ENCODE assay signal across 8 cellular contexts in genomic region chr5:150486402-150487198, GRCh38. TPM values are rescaled to one million over a fixed set of nuclear protein-coding genes. Genes with fewer than 3 reads are reported as not detected.
DNase-seq lines count a peak whose midpoint lies in the region; ATAC-seq and TF ChIP-seq lines count a peak whose summit lies in the region.

No MANE protein-coding gene starts in this region.

- H3K27ac Mint-ChIP-seq in CD4-positive, CD25-positive, alpha-beta regulatory T cell, result peak overlapping the region in 1 of 3 donors; percentile 88
- H3K27ac Mint-ChIP-seq in H9 (peak overlapping the region; percentile 61 to 90 (median 86); a peak in 5 of 7 replicates), glutamatergic neuron (ENCODE audit: unreplicated experiment) (peak overlapping the region; percentile 70)
- peak overlapping the region; percentile 22 for H3K27ac Mint-ChIP-seq in activated naive CD8-positive, alpha-beta T cell

- H3K4me2 ChIP-seq in H9 (ENCODE audit: insufficient read depth, insufficient read length, low read length) (peak overlapping the region; percentile 74), osteoblast (ENCODE audit: insufficient read depth, low read length) (peak overlapping the region; percentile 76)

- no CpG with 5 or more reads among the region's 60 CpGs for WGBS in H9 (ENCODE audit: extremely low coverage, insufficient read length, low lambda C conversion rate)
- 1% methylated on average over 35 to 60 of the region's 60 CpGs for WGBS in aorta, 2 donors

- 0 out of 2 replicates have a peak overlapping the region, but pooled peaks have one; percentile 39 for H3K14ac ChIP-seq in H9 (ENCODE audit: insufficient read depth, low read length)

- peak in 1 of 2 donors; percentile 27 for ATAC-seq in CD4-positive, CD25-positive, alpha-beta regulatory T cell (ENCODE audit: low read depth in 2 of 2)
- peak; percentile 19 for ATAC-seq in aorta (ENCODE audit: low FRiP score)
- no peak for ATAC-seq in GM21390 (IDR thresholded peaks at IDR 0.05; ENCODE audit: unreplicated experiment)

- no peak overlapping the region for H2BK20ac ChIP-seq in H9 (ENCODE audit: low read depth, low read length, poor library complexity, severe bottlenecking)

- H3K36me3 Mint-ChIP-seq in CD4-positive, CD25-positive, alpha-beta regulatory T cell, result no peaks in the 10 kb centered on the region
- peaks cover 0 to 4% (median 0%) of the 10 kb centered on the region in 3 experiments; a peak in 1 of 7 replicates for H3K36me3 Mint-ChIP-seq in H9 (ENCODE audit: insufficient read depth in 1 of 3, low read depth in 3 of 3)
- H3K36me3 Mint-ChIP-seq in activated naive CD8-positive, alpha-beta T cell, result no peaks in the 10 kb centered on the region
- H3K36me3 Mint-ChIP-seq in glutamatergic neuron (ENCODE audit: unreplicated experiment), result no peaks in the 10 kb centered on the region

- peaks cover 8% of the 10 kb centered on the region for H3K27me3 ChIP-seq in CD4-positive, CD25-positive, alpha-beta regulatory T cell (ENCODE audit: control insufficient read depth, insufficient read depth, low read length)
- H3K27me3 ChIP-seq in H9 (ENCODE audit: insufficient read depth, low read length) (no peaks in the 10 kb centered on the region), osteoblast (ENCODE audit: insufficient read depth, low read length) (no peaks in the 10 kb centered on the region), aorta (ENCODE audit: control insufficient read depth in 1 of 2, insufficient read depth in 2 of 2, low read length in 1 of 2) (no peaks in the 10 kb centered on the region)

- no peak overlapping the region for H3K4ac ChIP-seq in H9 (ENCODE audit: low read depth, low read length)

- H3K36me3 ChIP-seq in CD4-positive, CD25-positive, alpha-beta regulatory T cell (ENCODE audit: control insufficient read depth, insufficient read depth, low read length), result no peaks in the 10 kb centered on the region
- H3K36me3 ChIP-seq in osteoblast (ENCODE audit: insufficient read depth, low read length) (peaks cover 22% of the 10 kb centered on the region), aorta (ENCODE audit: control insufficient read depth in 1 of 2, insufficient read depth in 2 of 2, low read length in 1 of 2) (no peaks in the 10 kb centered on the region)

- H3K79me1 ChIP-seq in H9 (ENCODE audit: insufficient read depth, low read depth, low read length, poor library complexity, severe bottlenecking), result peaks cover 5% of the 10 kb centered on the region

- H4K5ac ChIP-seq in H9 (ENCODE audit: insufficient read length, low read depth, low read length), result no peak overlapping the region

- no peak overlapping the region for H3T11ph ChIP-seq in H9 (ENCODE audit: low read length)

- H3K4me1 ChIP-seq in CD4-positive, CD25-positive, alpha-beta regulatory T cell (ENCODE audit: control insufficient read depth, insufficient read depth, low read length, poor library complexity, severe bottlenecking), result peaks cover 11% of the 10 kb centered on the region
- peaks cover 24% of the 10 kb centered on the region for H3K4me1 ChIP-seq in H9 (ENCODE audit: insufficient read depth, low read length)
- peaks cover 43% of the 10 kb centered on the region for H3K4me1 ChIP-seq in osteoblast (ENCODE audit: insufficient read depth, low read length)
- H3K4me1 ChIP-seq in aorta (ENCODE audit: control insufficient read depth in 1 of 2, insufficient read depth in 2 of 2, low read length in 2 of 2), result peaks cover 12 to 20% of the 10 kb centered on the region in 2 donors

- H3K18ac ChIP-seq in H9 (ENCODE audit: insufficient read length, low read depth, low read length), result peak overlapping the region; percentile 27

- DNase-seq in CD4-positive, CD25-positive, alpha-beta regulatory T cell, result peak in 2 of 3 donors; percentile 38 to 55
- DNase-seq in H9 (peak; percentile 89), RPMI7951 (ENCODE audit: low read depth) (peak; percentile 48), glutamatergic neuron (peak; percentile 76), osteoblast (ENCODE audit: insufficient read length, low spot score, missing footprints) (peak; percentile 90), aorta (peak; percentile 70 to 85)

- H4K91ac ChIP-seq in H9 (ENCODE audit: insufficient read length, low read depth, low read length), result no peak overlapping the region

- no peak overlapping the region for H3K56ac ChIP-seq in H9 (ENCODE audit: insufficient read length, low read depth, low read length)

- no peaks in the 10 kb centered on the region for H3K9me3 ChIP-seq in CD4-positive, CD25-positive, alpha-beta regulatory T cell (ENCODE audit: control insufficient read depth in 2 of 2, low read length in 2 of 2)
- no peaks in the 10 kb centered on the region for H3K9me3 ChIP-seq in H9 (ENCODE audit: control insufficient read depth, low read depth, low read length)
- H3K9me3 ChIP-seq in osteoblast (ENCODE audit: low read depth, low read length), result no peaks in the 10 kb centered on the region
- no peaks in the 10 kb centered on the region for H3K9me3 ChIP-seq in aorta (ENCODE audit: control insufficient read depth, low read length)

- H3K4me3 Mint-ChIP-seq in CD4-positive, CD25-positive, alpha-beta regulatory T cell, result peak overlapping the region; percentile 22 to 75 (median 71)
- H3K4me3 Mint-ChIP-seq in H9, result peak overlapping the region; percentile 76 to 82
- peak overlapping the region; percentile 79 for H3K4me3 Mint-ChIP-seq in activated naive CD8-positive, alpha-beta T cell
- peak overlapping the region; percentile 87 for H3K4me3 Mint-ChIP-seq in glutamatergic neuron (ENCODE audit: unreplicated experiment)

- H4K8ac ChIP-seq in H9 (replicated peaks; ENCODE audit: insufficient read length, low read depth, low read length), result no peak overlapping the region

- H3K4me3 ChIP-seq in CD4-positive, CD25-positive, alpha-beta regulatory T cell (ENCODE audit: low read depth, low read length), result no peak overlapping the region
- H3K4me3 ChIP-seq in osteoblast (ENCODE audit: insufficient read depth, low read length) (peak overlapping the region; percentile 96), aorta (ENCODE audit: low read length in 2 of 2) (peak overlapping the region; percentile 70 to 92)

- no peak overlapping the region for H3K23ac ChIP-seq in H9 (ENCODE audit: insufficient read length, low read depth, low read length)

- no peak overlapping the region for H2BK12ac ChIP-seq in H9 (ENCODE audit: insufficient read length, low read depth, low read length)

- peaks cover 0 to 12% (median 6%) of the 10 kb centered on the region in 4 donors for H3K4me1 Mint-ChIP-seq in CD4-positive, CD25-positive, alpha-beta regulatory T cell
- peaks cover 68 to 70% of the 10 kb centered on the region in 2 experiments for H3K4me1 Mint-ChIP-seq in H9
- peaks cover 8% of the 10 kb centered on the region for H3K4me1 Mint-ChIP-seq in activated naive CD8-positive, alpha-beta T cell (ENCODE audit: low read depth)
- peaks cover 51% of the 10 kb centered on the region for H3K4me1 Mint-ChIP-seq in glutamatergic neuron (ENCODE audit: low read depth, unreplicated experiment)

- no peak overlapping the region for H2BK15ac ChIP-seq in H9 (ENCODE audit: low read depth, low read length)

- H2BK5ac ChIP-seq in H9 (ENCODE audit: insufficient read length, low read length), result no peak overlapping the region

- H2AFZ ChIP-seq in H9 (ENCODE audit: low read length) (no peak overlapping the region), osteoblast (ENCODE audit: low read length) (no peak overlapping the region)

- H3K79me2 ChIP-seq in H9 (ENCODE audit: insufficient read depth, low read length) (peaks cover 27% of the 10 kb centered on the region; the same call in 1 of the 2 replicates), osteoblast (ENCODE audit: insufficient read depth, low read length) (peaks cover 65% of the 10 kb centered on the region)

- no peak overlapping the region for H2AK5ac ChIP-seq in H9 (ENCODE audit: insufficient read length, low read length)

- H2BK120ac ChIP-seq in H9 (ENCODE audit: low read depth, low read length, poor library complexity, severe bottlenecking), result no peak overlapping the region

- peaks cover 0 to 7% (median 0%) of the 10 kb centered on the region in 7 donors for H3K9me3 Mint-ChIP-seq in CD4-positive, CD25-positive, alpha-beta regulatory T cell
- H3K9me3 Mint-ChIP-seq in H9 (no peaks in the 10 kb centered on the region), glutamatergic neuron (ENCODE audit: unreplicated experiment) (peaks cover 17% of the 10 kb centered on the region)
- no peaks in the 10 kb centered on the region for H3K9me3 Mint-ChIP-seq in activated naive CD8-positive, alpha-beta T cell (ENCODE audit: low read depth)

- no peak overlapping the region for H3K27ac ChIP-seq in CD4-positive, CD25-positive, alpha-beta regulatory T cell (ENCODE audit: insufficient read depth, low read length, poor library complexity, severe bottlenecking)
- H3K27ac ChIP-seq in H9 (ENCODE audit: insufficient read length, low read depth, low read length) (no peak overlapping the region), osteoblast (ENCODE audit: low read depth, low read length) (peak overlapping the region; percentile 91), aorta (ENCODE audit: low read depth in 1 of 2, low read length in 2 of 2) (peak overlapping the region; percentile 62 to 99)

- H3K23me2 ChIP-seq in H9 (ENCODE audit: insufficient read length, low read depth, low read length, poor library complexity, severe bottlenecking), result no peaks in the 10 kb centered on the region

- peak overlapping the region; percentile 42 for H3K9ac ChIP-seq in H9 (ENCODE audit: extremely low read depth, insufficient read length, low read length)

- intact Hi-C loops in aorta (cut with DNase I), result loop anchor here (5.0 to 10.0 kb wide), 2 partner anchors 36 to 58 kb away; no protein-coding TSS in a partner anchor

- H4K20me1 ChIP-seq in H9 (ENCODE audit: control insufficient read depth, insufficient read depth, insufficient read length) (peaks cover 2% of the 10 kb centered on the region), osteoblast (ENCODE audit: insufficient read depth, low read length) (peaks cover 32% of the 10 kb centered on the region)

- no peak for TF ChIP-seq CTCF in H9 (conservative IDR thresholded peaks at IDR 0.05)
- TF ChIP-seq CTCF in glutamatergic neuron (IDR thresholded peaks at IDR 0.05; ENCODE audit: partially characterized antibody, unreplicated experiment), result no peak
- no peak for TF ChIP-seq CTCF in osteoblast (IDR thresholded peaks at IDR 0.05; ENCODE audit: extremely low read depth, low read depth, low read length)

- H3K27me3 Mint-ChIP-seq in CD4-positive, CD25-positive, alpha-beta regulatory T cell, result peaks cover 66% of the 10 kb centered on the region
- H3K27me3 Mint-ChIP-seq in H9 (ENCODE audit: low read depth), result no peaks in the 10 kb centered on the region
- H3K27me3 Mint-ChIP-seq in activated naive CD8-positive, alpha-beta T cell, result peaks cover 4% of the 10 kb centered on the region
- peaks cover 20% of the 10 kb centered on the region for H3K27me3 Mint-ChIP-seq in glutamatergic neuron (ENCODE audit: unreplicated experiment)

RNA-seq across cellular contexts. Expression of gene NDST1, which starts 21.3 kb away (rescaled TPM):
- 2.4 TPM for total RNA-seq in CD4-positive, CD25-positive, alpha-beta regulatory T cell
- polyA plus RNA-seq in CD4-positive, CD25-positive, alpha-beta regulatory T cell, result not detected
- 59.2 and 65.5 TPM in 2 replicates for total RNA-seq in H9 (2021)
- total RNA-seq in RPMI7951 (2014; rRNA removed; shearing (Covaris generic)), result 18.5 and 21.3 TPM in 2 replicates
- 160 TPM for total RNA-seq in glutamatergic neuron (ENCODE audit: unreplicated experiment)
- 89.9 and 104 TPM in 2 replicates for total RNA-seq in osteoblast
- total RNA-seq in aorta, result 100 to 1,000 TPM in 1 of 2 donors, 10 to 100 TPM in 1; 74.0 to 116 TPM
- polyA plus RNA-seq in aorta, result 10 to 100 TPM; 10.4 to 12.1 TPM

RNA-seq across cellular contexts. Expression of gene RPS14, which starts 37.1 kb away (rescaled TPM):
- 3,121 TPM for total RNA-seq in CD4-positive, CD25-positive, alpha-beta regulatory T cell
- 1,000 to 10,000 TPM; 4,928 to 8,871 (median 7,502) TPM for polyA plus RNA-seq in CD4-positive, CD25-positive, alpha-beta regulatory T cell
- total RNA-seq in H9 (2021) (2,533 and 2,603 TPM in 2 replicates), glutamatergic neuron (ENCODE audit: unreplicated experiment) (1,465 TPM), osteoblast (1,720 and 2,211 TPM in 2 replicates), aorta (1,000 to 10,000 TPM; 1,419 to 1,480 TPM)
- 2,147 and 2,510 TPM in 2 replicates for total RNA-seq in RPMI7951 (2014; rRNA removed; shearing (Covaris generic))
- 1,000 to 10,000 TPM; 3,586 to 6,043 TPM for polyA plus RNA-seq in aorta

Comparison
In these comparisons a context has a peak if more than half of its experiments do, and no peak if none do; other contexts are left out.
1. H3K27ac ChIP-seq: peak in osteoblast (single experiment) and aorta (2 of 2); none in CD4-positive, CD25-positive, alpha-beta regulatory T cell (single experiment) and H9 (single experiment).
2. Peak in every context shown above with its lines, with median percentiles within 50 percentile points of each other: DNase-seq and H3K4me3 Mint-ChIP-seq.